Comparison of ENCODE assay signal across 19 cellular contexts in the genomic region with DNA sequence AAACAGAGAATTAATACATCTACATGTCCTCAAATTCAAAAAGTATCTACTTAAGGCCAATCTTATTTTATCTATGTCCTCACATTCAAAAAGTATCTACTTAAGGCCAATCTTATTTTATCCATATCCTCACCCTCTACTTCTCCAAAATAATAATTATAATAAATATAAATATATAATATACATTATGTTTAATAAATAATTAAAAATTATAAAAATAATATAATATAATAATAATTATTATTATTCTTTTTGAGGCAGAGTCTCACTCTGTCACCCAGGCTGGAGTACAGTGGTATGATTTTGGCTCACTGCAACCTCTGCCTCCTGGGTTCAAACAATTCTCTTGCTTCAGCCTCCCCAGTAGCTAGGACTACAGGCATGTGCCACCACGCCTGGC.
DNase-seq lines count a peak whose midpoint lies in the region; ATAC-seq, FAIRE-seq and TF ChIP-seq lines count a peak whose summit lies in the region.
"Had no signal": no experiment of that assay in that cellular context is flagged by ENCODE, and none has a peak within 500 bp of the region (broad histone marks: within the 10 kb centered on the region; RNA-seq: fewer than 3 reads in every experiment).

No MANE protein-coding gene starts in this region.

- H2AFZ ChIP-seq in mammary epithelial cell (ENCODE audit: low read depth, low read length): no peak overlapping the region

- no peak overlapping the region for H3K4me2 ChIP-seq in mammary epithelial cell (ENCODE audit: insufficient read depth, low read depth, low read length)
- H3K4me2 ChIP-seq: A549; BLaER1 treated with 17β-estradiol and CSF1 and Interleukin-3, amounts not matched to agents 10 nM and 100 nM had no signal

- no peak for TF ChIP-seq CTCF in mammary epithelial cell (conservative IDR thresholded peaks at IDR 0.05 in 1 of 2, IDR thresholded peaks at IDR 0.05 in 1 of 2; ENCODE audit: extremely low read depth in 1 of 2, insufficient read depth in 1 of 2, low read depth in 1 of 2, low read length in 2 of 2)

- H3K27ac ChIP-seq in mammary epithelial cell (ENCODE audit: insufficient read depth, low read depth, low read length): no peak overlapping the region
- H3K27ac ChIP-seq: A549; BLaER1 treated with 17β-estradiol and CSF1 and Interleukin-3, amounts not matched to agents 10 nM and 100 nM; C4-2B had no signal

- H3K79me2 ChIP-seq in mammary epithelial cell (ENCODE audit: insufficient read depth, low read length): no peaks in the 10 kb centered on the region

- in situ Hi-C loops in mammary epithelial cell (cut with MboI; ENCODE audit: low sequenced_read_pairs in 2 of 2): no loop called here

- H3K4me3 ChIP-seq in mammary epithelial cell (replicated peaks in 1 of 3; ENCODE audit: insufficient read depth in 1 of 3, low read depth in 2 of 3, low read length in 3 of 3): no peak overlapping the region
- H3K4me3 ChIP-seq: A549; BLaER1 treated with 17β-estradiol and CSF1 and Interleukin-3, amounts not matched to agents 10 nM and 100 nM had no signal

- ATAC-seq in HG02588 (IDR thresholded peaks at IDR 0.05; ENCODE audit: unreplicated experiment): no peak
- ATAC-seq: A549; CD8-positive, alpha-beta T cell had no signal

- intact Hi-C loops in mammary epithelial cell (cut with micrococcal nuclease): no loop called here

- H3K36me3 ChIP-seq in mammary epithelial cell (ENCODE audit: insufficient read depth, low read length): no peaks in the 10 kb centered on the region
- H3K36me3 ChIP-seq: BLaER1 treated with 17β-estradiol and CSF1 and Interleukin-3, amounts not matched to agents 10 nM and 100 nM had no signal

- FAIRE-seq in RCC 7860 (lab: Jason Lieb, UNC): peak; percentile 66
- peak; percentile 78 for FAIRE-seq in colon (lab: Jason Lieb, UNC)
- FAIRE-seq: A549, D721Med, GM12891, GM19239 had no signal

- DNase-seq in RCC 7860 (ENCODE audit: low spot score) (no peak), mammary epithelial cell (no peak)
- no peak for DNase-seq in activated CD8-positive, alpha-beta memory T cell treated with anti-CD3 and anti-CD28 coated beads for 24 hours
- DNase-seq: 8988T; AML-193; Calu3; CD4-positive, alpha-beta T cell; CD8-positive, alpha-beta T cell; DMS79 treated with DMSO at 0.1 percent for 48 hours; GF-D8 had no signal

- no peaks in the 10 kb centered on the region for H3K4me1 ChIP-seq in mammary epithelial cell (ENCODE audit: insufficient read depth, low read length)
- H3K4me1 ChIP-seq: A549; BLaER1 treated with 17β-estradiol and CSF1 and Interleukin-3, amounts not matched to agents 10 nM and 100 nM; Caco-2 had no signal

- WGBS in mammary epithelial cell (ENCODE audit: low coverage, missing lambda C conversion rate): 45% methylated on average over 1 of the region's 1 CpG

- H3K9ac ChIP-seq in mammary epithelial cell (ENCODE audit: insufficient read depth, low read length): no peak overlapping the region
- H3K9ac ChIP-seq: BLaER1 treated with 17β-estradiol and CSF1 and Interleukin-3, amounts not matched to agents 10 nM and 100 nM had no signal

- H3K9me3 ChIP-seq in mammary epithelial cell (replicated peaks; ENCODE audit: insufficient read depth, low read length): no peaks in the 10 kb centered on the region
- H3K9me3 ChIP-seq: A549; BLaER1 treated with 17β-estradiol and CSF1 and Interleukin-3, amounts not matched to agents 10 nM and 100 nM; Caco-2 had no signal

- dilution Hi-C loops in mammary epithelial cell (cut with HindIII; ENCODE audit: low sequenced_read_pairs): no loop called here

- no peaks in the 10 kb centered on the region for H4K20me1 ChIP-seq in mammary epithelial cell (ENCODE audit: insufficient read depth, low read length)
- H4K20me1 ChIP-seq: BLaER1 treated with 17β-estradiol and CSF1 and Interleukin-3, amounts not matched to agents 10 nM and 100 nM had no signal

- no TSS peak for BruUV-seq in mammary epithelial cell (replicated peaks; lab: Mats Ljungman, UMichigan)

- CTCF ChIA-PET in mammary epithelial cell (lab: Charles Lee; ENCODE audit: low non-redundant PET): no interaction called here

- no peaks in the 10 kb centered on the region for H3K27me3 ChIP-seq in mammary epithelial cell (ENCODE audit: insufficient read depth, low read length)
- H3K27me3 ChIP-seq: BLaER1 treated with 17β-estradiol and CSF1 and Interleukin-3, amounts not matched to agents 10 nM and 100 nM had no signal
